Comparison of ENCODE assay signal across 8 cellular contexts in genomic region chr1:16643476-16644178, GRCh38. TPM values are rescaled to one million over a fixed set of nuclear protein-coding genes. Genes with fewer than 3 reads are reported as not detected.
A peak's percentile ranks its signal among the peaks of the same experiment; 100 is the strongest.
DNase-seq lines count a peak whose midpoint lies in the region; ATAC-seq and TF ChIP-seq lines count a peak whose summit lies in the region.
"Not testable (repeated sequence)": the region's sequence is repeated elsewhere in the genome, so short reads cannot be mapped to it uniquely, and the experiment has no call there.

No MANE protein-coding gene starts in this region.

- not testable (repeated sequence) for TF ChIP-seq CTCF in CD4-positive, alpha-beta T cell (IDR thresholded peaks at IDR 0.05); RWPE1 (conservative IDR thresholded peaks at IDR 0.05; ENCODE audit: low read depth); fibroblast of pulmonary artery (IDR thresholded peaks at IDR 0.05; ENCODE audit: low read length, missing control alignments)

- ATAC-seq in CD4-positive, alpha-beta T cell (ENCODE audit: poor library complexity), result peak; percentile 3
- ATAC-seq in GM21515 (IDR thresholded peaks at IDR 0.05; ENCODE audit: unreplicated experiment) (peak; percentile 6), HG03521 (IDR thresholded peaks at IDR 0.05; ENCODE audit: unreplicated experiment) (peak; percentile 4)
- peak; percentile 4 to 15 for ATAC-seq in activated naive CD4-positive, alpha-beta T cell treated with anti-CD3 and anti-CD28 coated beads, Interleukin-2, amount 50 U/mL, for 72 hours

- DNase-seq in CD4-positive, alpha-beta T cell, result peak in 4 of 10 experiments; percentile 2 to 35 (median 10)
- DNase-seq in RWPE1 (ENCODE audit: low spot score); fibroblast of pulmonary artery (ENCODE audit: low read depth): not testable (repeated sequence)
- peak; percentile 44 to 55 for DNase-seq in activated naive CD4-positive, alpha-beta T cell treated with anti-CD3 and anti-CD28 coated beads, Interleukin-2, amount 50 U/mL, for 72 hours (ENCODE audit: low spot score in 2 of 2)
- DNase-seq in stimulated activated CD4-positive, alpha-beta T cell treated with anti-CD3 and anti-CD28 coated beads, Interleukin-2, amount 100 ng/mL, for 24 hours, result peak; percentile 13 to 20

- not testable (repeated sequence) for H3K9me3 Mint-ChIP-seq in CD4-positive, alpha-beta T cell; activated naive CD4-positive, alpha-beta T cell treated with anti-CD3 and anti-CD28 coated beads, Interleukin-2, amount 50 U/mL, for 72 hours

- WGBS in mesodermal cell (ENCODE audit: insufficient coverage in 2 of 2), 2 experiments, result 41 to 47% methylated on average over 10 of the region's 11 CpGs

- intact Hi-C loops in CD4-positive, alpha-beta T cell (cut with DNase I, micrococcal nuclease), result loop anchor here in 1 of 2 experiments (10.0 kb wide), 1 partner anchor 669 kb away; the partner anchor contains the start of gene ZBTB17

- not testable (repeated sequence) for H3K4me1 ChIP-seq in mesodermal cell (ENCODE audit: control insufficient read depth, insufficient read depth, low read length, poor library complexity, severe bottlenecking)

- H3K4me3 Mint-ChIP-seq in CD4-positive, alpha-beta T cell, result not testable (repeated sequence)

- H3K27me3 Mint-ChIP-seq in CD4-positive, alpha-beta T cell, result not testable (repeated sequence)

- H3K27ac ChIP-seq in CD4-positive, alpha-beta T cell (ENCODE audit: low read depth, low read length), result peak overlapping the region; percentile 84
- H3K27ac ChIP-seq in RWPE1, result peak overlapping the region; percentile 75
- H3K27ac ChIP-seq in mesodermal cell (ENCODE audit: low read depth, low read length, severe bottlenecking), result not testable (repeated sequence)

- not testable (repeated sequence) for H3K27me3 ChIP-seq in CD4-positive, alpha-beta T cell (ENCODE audit: control insufficient read depth, insufficient read depth, low read length)

- H3K27ac Mint-ChIP-seq in CD4-positive, alpha-beta T cell; activated naive CD4-positive, alpha-beta T cell treated with anti-CD3 and anti-CD28 coated beads, Interleukin-2, amount 50 U/mL, for 72 hours: not testable (repeated sequence)

- H3K4me1 Mint-ChIP-seq in CD4-positive, alpha-beta T cell (ENCODE audit: low read depth), result not testable (repeated sequence)

- H3K4me3 ChIP-seq in fibroblast of pulmonary artery (replicated peaks; ENCODE audit: low read depth, low read length) (peak overlapping the region; percentile 63), mesodermal cell (ENCODE audit: extremely low read depth, insufficient read depth, low read length, poor library complexity, severe bottlenecking) (peak overlapping the region; percentile 90)

- H3K36me3 Mint-ChIP-seq in CD4-positive, alpha-beta T cell (ENCODE audit: low read depth); activated naive CD4-positive, alpha-beta T cell treated with anti-CD3 and anti-CD28 coated beads, Interleukin-2, amount 50 U/mL, for 72 hours: not testable (repeated sequence)

- CTCF ChIA-PET in CD4-positive, alpha-beta T cell (lab: Charles Lee), result interaction anchor here (1.3 kb wide), 2 partner anchors 18 to 64 kb away, joined by 3 to 5 read pairs; no protein-coding TSS in a partner anchor
- CTCF ChIA-PET in RWPE1 (lab: Yijun Ruan, JAX), result interaction anchor here (0.6 to 0.8 kb wide), 2 partner anchors 10 to 59 kb away, joined by 3 to 5 read pairs; no protein-coding TSS in a partner anchor

- not testable (repeated sequence) for H3K9me3 ChIP-seq in CD4-positive, alpha-beta T cell (ENCODE audit: control insufficient read depth, low read length); mesodermal cell (ENCODE audit: control insufficient read depth, low read length)

- H3K36me3 ChIP-seq in mesodermal cell (ENCODE audit: control insufficient read depth, insufficient read depth, low read length), result not testable (repeated sequence)

- POLR2A ChIA-PET in CD4-positive, alpha-beta T cell (lab: Charles Lee), result interaction anchor here (0.6 to 1.3 kb wide), 16 partner anchors 8 to 795 kb away, joined by 3 to 9 read pairs (median 4); partner anchors contain the start of genes CROCC and NECAP2
- POLR2A ChIA-PET in RWPE1 (lab: Yijun Ruan, JAX; ENCODE audit: low non-redundant PET), result interaction anchor here (0.6 kb wide), 1 partner anchor 963 kb away, joined by 3 read pairs; no protein-coding TSS in a partner anchor

RNA-seq across cellular contexts. Expression of gene RNU1-3, which starts 23.1 kb away (rescaled TPM):
- 1,000 to 10,000 TPM; 4,982 to 5,937 TPM for total RNA-seq in CD4-positive, alpha-beta T cell
- total RNA-seq in activated naive CD4-positive, alpha-beta T cell treated with anti-CD3 and anti-CD28 coated beads, Interleukin-2, amount 50 U/mL, for 72 hours, result 1,000 to 10,000 TPM; 1,082 to 1,722 TPM
- 6,211 TPM for polyA plus RNA-seq in mesodermal cell (2013, experiment 1 of 2)
- 13,330 TPM for polyA plus RNA-seq in mesodermal cell (2013, experiment 2 of 2)

RNA-seq across cellular contexts. Expression of gene NBPF1, which starts 30.3 kb away (rescaled TPM):
- 10 to 100 TPM; 15.0 to 15.9 TPM for total RNA-seq in CD4-positive, alpha-beta T cell
- 1 to 10 TPM; 6.2 to 6.5 TPM for total RNA-seq in activated naive CD4-positive, alpha-beta T cell treated with anti-CD3 and anti-CD28 coated beads, Interleukin-2, amount 50 U/mL, for 72 hours
- 11.9 TPM for polyA plus RNA-seq in mesodermal cell (2013, experiment 1 of 2)
- 11.8 TPM for polyA plus RNA-seq in mesodermal cell (2013, experiment 2 of 2)
